20 cellular contexts compared by ENCODE assay signal in genomic region chr5:60379907-60380306, GRCh38.
DNase-seq lines count a peak whose midpoint lies in the region; ATAC-seq and TF ChIP-seq lines count a peak whose summit lies in the region.
"Had no signal": no experiment of that assay in that cellular context is flagged by ENCODE, and none has a peak within 500 bp of the region (broad histone marks: within the 10 kb centered on the region; RNA-seq: fewer than 3 reads in every experiment).

No MANE protein-coding gene starts in this region.

- intact Hi-C loops in ascending aorta (cut with DNase I): loop anchor here (2.0 to 10.0 kb wide), 5 partner anchors 43 to 569 kb away; no protein-coding TSS in a partner anchor

- DNase-seq in GM13977 (ENCODE audit: low spot score): peak; percentile 15
- no peak for DNase-seq in ascending aorta (ENCODE audit: low spot score in 2 of 2)
- DNase-seq in MM.1S: no peak
- DNase-seq in foreskin fibroblast: no peak
- no peak for DNase-seq in activated CD8-positive, alpha-beta memory T cell treated with anti-CD3 and anti-CD28 coated beads, Interleukin-2, amount 50 U/mL, for 4 hours
- DNase-seq: AML-193, DMS79, NCI-H1092 treated with DMSO at 0.1 percent for 48 hours, NCI-H146, NCI-H2029 treated with DMSO at 0.1 percent for 48 hours, NCI-H510A, NCI-H748 treated with DMSO at 0.1 percent for 48 hours, PC-3, RPMI8226, SHP77 treated with DMSO at 0.1 percent for 48 hours, T-cell had no signal

- H3F3A ChIP-seq in MM.1S (ENCODE audit: insufficient read depth, low read length): no peaks in the 10 kb centered on the region

- no peaks in the 10 kb centered on the region for H3K36me3 ChIP-seq in ascending aorta
- no peaks in the 10 kb centered on the region for H3K36me3 ChIP-seq in MM.1S (replicated peaks; ENCODE audit: insufficient read depth, low read length)

- H3K4me3 ChIP-seq in ascending aorta: no peak overlapping the region
- H3K4me3 ChIP-seq in MM.1S (ENCODE audit: low read length): no peak overlapping the region
- no peak overlapping the region for H3K4me3 ChIP-seq in foreskin fibroblast (ENCODE audit: low read depth in 1 of 2, low read length in 2 of 2)

- TF ChIP-seq CTCF in GM13977 (IDR thresholded peaks at IDR 0.05; ENCODE audit: extremely low read depth, insufficient read depth, missing control alignments) (no peak), ascending aorta (IDR thresholded peaks at IDR 0.05) (no peak), MM.1S (IDR thresholded peaks at IDR 0.05; ENCODE audit: low read length) (no peak), foreskin fibroblast (IDR thresholded peaks at IDR 0.05; ENCODE audit: low read depth, low read length) (no peak)

- no peak overlapping the region for H2AFZ ChIP-seq in MM.1S (ENCODE audit: low read length)

- in situ Hi-C loops in GM13977 (cut with MboI; ENCODE audit: low pct_unique_long_range_greater_than_20kb, low sequenced_read_pairs, unreplicated experiment): no loop called here

- no peak overlapping the region for H3K9ac ChIP-seq in MM.1S (ENCODE audit: low read length)

- H3K9me3 ChIP-seq in ascending aorta (no peaks in the 10 kb centered on the region), MM.1S (replicated peaks; ENCODE audit: insufficient read depth, low read length) (no peaks in the 10 kb centered on the region)

- no peaks in the 10 kb centered on the region for H4K20me1 ChIP-seq in MM.1S (ENCODE audit: insufficient read depth, low read length)

- no peaks in the 10 kb centered on the region for H3K79me2 ChIP-seq in MM.1S (ENCODE audit: low read length)

- H3K27me3 ChIP-seq in ascending aorta: no peaks in the 10 kb centered on the region
- H3K27me3 ChIP-seq in MM.1S (replicated peaks; ENCODE audit: insufficient read depth, low read length): no peaks in the 10 kb centered on the region

- no peak overlapping the region for H3K4me2 ChIP-seq in MM.1S (ENCODE audit: low read depth, low read length)

- ATAC-seq in GM21723 (IDR thresholded peaks at IDR 0.05; ENCODE audit: unreplicated experiment) (peak; percentile 51), HG03520 (IDR thresholded peaks at IDR 0.05; ENCODE audit: unreplicated experiment) (no peak)
- ATAC-seq: PC-3, SK-N-SH treated with all-trans-retinoic acid at 6 μM for 48 hours, T-cell had no signal

- H3K4me1 ChIP-seq in ascending aorta: peaks cover 7 to 26% of the 10 kb centered on the region in 2 donors
- no peaks in the 10 kb centered on the region for H3K4me1 ChIP-seq in MM.1S (ENCODE audit: low read length)

- H3K27ac ChIP-seq in ascending aorta: peak overlapping the region; percentile 85 to 87
- H3K27ac ChIP-seq in MM.1S (ENCODE audit: low read length): no peak overlapping the region
- H3K27ac ChIP-seq: C4-2B had no signal

- H3K9me2 ChIP-seq in MM.1S (replicated peaks; ENCODE audit: insufficient read depth, low read length): no peaks in the 10 kb centered on the region
